16 cellular contexts compared by ENCODE assay signal in the genomic region with DNA sequence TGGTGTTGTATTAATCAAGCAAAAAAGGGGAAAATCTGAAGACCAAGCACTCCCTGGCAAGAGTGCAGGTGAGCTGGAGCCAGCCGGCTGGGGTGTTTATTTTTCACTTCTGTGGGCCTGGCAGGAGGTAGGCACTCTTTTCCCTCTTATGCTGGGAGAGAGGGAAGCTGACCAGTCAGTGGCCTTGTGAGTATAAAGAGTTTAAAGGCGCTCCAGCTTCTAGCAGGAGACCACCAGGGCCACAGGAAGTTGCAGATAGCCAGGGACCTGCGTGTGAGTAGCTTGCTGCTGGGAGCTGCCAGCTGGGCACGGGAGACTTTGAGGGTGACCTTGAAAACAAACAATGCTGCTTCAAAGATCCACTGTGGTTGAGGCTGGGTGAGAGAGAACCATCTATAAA.
DNase-seq lines count a peak whose midpoint lies in the region; ATAC-seq and TF ChIP-seq lines count a peak whose summit lies in the region.
"Had no signal": no experiment of that assay in that cellular context is flagged by ENCODE, and none has a peak within 500 bp of the region (broad histone marks: within the 10 kb centered on the region; RNA-seq: fewer than 3 reads in every experiment).

No MANE protein-coding gene starts in this region.

- H3K4me1 Mint-ChIP-seq in GM23338 (peaks cover 32% of the 10 kb centered on the region), neural progenitor cell (peaks cover 33% of the 10 kb centered on the region)
- H3K4me1 Mint-ChIP-seq in activated naive CD8-positive, alpha-beta T cell treated with anti-CD3 and anti-CD28 coated beads, Interleukin-2, amount 50 U/mL, for 24 hours = peaks cover 14% of the 10 kb centered on the region
- H3K4me1 Mint-ChIP-seq in CD4-positive, alpha-beta T cell (ENCODE audit: low read depth) = peaks cover 27% of the 10 kb centered on the region

- no peaks in the 10 kb centered on the region for H3K36me3 Mint-ChIP-seq in GM23338 (ENCODE audit: low read depth)
- H3K36me3 Mint-ChIP-seq in activated naive CD8-positive, alpha-beta T cell treated with anti-CD3 and anti-CD28 coated beads, Interleukin-2, amount 50 U/mL, for 24 hours (ENCODE audit: low read depth) = no peaks in the 10 kb centered on the region
- H3K36me3 Mint-ChIP-seq in neural progenitor cell = no peaks in the 10 kb centered on the region
- no peaks in the 10 kb centered on the region for H3K36me3 Mint-ChIP-seq in CD4-positive, alpha-beta T cell (ENCODE audit: low read depth)
- H3K36me3 Mint-ChIP-seq: activated naive CD8-positive, alpha-beta T cell treated with anti-CD3 and anti-CD28 coated beads, Interleukin-2, amount 10 ng/mL, durations not matched to agents 7 days and 5 days; natural killer cell had no signal

- H3K9me2 ChIP-seq in GM23338 (ENCODE audit: insufficient read depth) = peaks cover under 1% of the 10 kb centered on the region; the same call in 1 of the 2 replicates

- ATAC-seq in GM23338 (peak; percentile 23), HG02759 (IDR thresholded peaks at IDR 0.05; ENCODE audit: unreplicated experiment) (no peak)
- no peak for ATAC-seq in activated naive CD8-positive, alpha-beta T cell treated with anti-CD3 and anti-CD28 coated beads, Interleukin-2, amount 50 U/mL, for 24 hours
- ATAC-seq in CD4-positive, alpha-beta T cell (ENCODE audit: poor library complexity) = no peak
- ATAC-seq: natural killer cell had no signal

- H3K27me3 ChIP-seq in GM23338 (ENCODE audit: insufficient read depth) (no peaks in the 10 kb centered on the region), neural progenitor cell (no peaks in the 10 kb centered on the region)
- no peaks in the 10 kb centered on the region for H3K27me3 ChIP-seq in CD4-positive, alpha-beta T cell (ENCODE audit: control insufficient read depth, insufficient read depth, low read length)
- H3K27me3 ChIP-seq: BE2C had no signal

- intact Hi-C loops in CD4-positive, alpha-beta T cell (cut with DNase I, micrococcal nuclease) = no loop called here

- H3K79me2 ChIP-seq in GM23338 (replicated peaks; ENCODE audit: insufficient read depth) (no peaks in the 10 kb centered on the region), neural progenitor cell (ENCODE audit: low read depth) (no peaks in the 10 kb centered on the region)

- CTCF ChIA-PET in CD4-positive, alpha-beta T cell (lab: Charles Lee) = no interaction called here

- H3K27me3 Mint-ChIP-seq in GM23338 (ENCODE audit: insufficient read depth, low read depth, poor library complexity) = peaks cover 7% of the 10 kb centered on the region
- no peaks in the 10 kb centered on the region for H3K27me3 Mint-ChIP-seq in activated naive CD8-positive, alpha-beta T cell treated with anti-CD3 and anti-CD28 coated beads, Interleukin-2, amount 50 U/mL, for 24 hours
- H3K27me3 Mint-ChIP-seq in neural progenitor cell (ENCODE audit: insufficient read depth, low read depth) = peaks cover 4% of the 10 kb centered on the region
- no peaks in the 10 kb centered on the region for H3K27me3 Mint-ChIP-seq in CD4-positive, alpha-beta T cell
- H3K27me3 Mint-ChIP-seq: activated CD4-positive, alpha-beta T cell treated with anti-CD3 and anti-CD28 coated beads, Interleukin-2, amount 10 ng/mL, durations not matched to agents 24 days and 14 days; activated naive CD8-positive, alpha-beta T cell treated with anti-CD3 and anti-CD28 coated beads, Interleukin-2, amount 10 ng/mL, durations not matched to agents 7 days and 5 days had no signal

- H3K4me2 ChIP-seq in GM23338 (peak overlapping the region; percentile 54; the same call in 1 of the 2 replicates), neural progenitor cell (peak overlapping the region; percentile 56)

- DNase-seq in GM23338 (ENCODE audit: low spot score) (peak; percentile 27), NCI-H2029 treated with DMSO at 0.1 percent for 48 hours (lab: John Stamatoyannopoulos, UW) (peak; percentile 41), neural progenitor cell (ENCODE audit: low spot score) (no peak), iPS-NIHi7 (ENCODE audit: extremely low spot score) (no peak), SKM-1 treated with dmso at 0.1 percent for 144 hours (lab: John Stamatoyannopoulos, UW; ENCODE audit: unreplicated experiment) (no peak)
- DNase-seq in activated naive CD8-positive, alpha-beta T cell treated with anti-CD3 and anti-CD28 coated beads, Interleukin-2, amount 50 U/mL, for 24 hours = no peak
- no peak for DNase-seq in CD4-positive, alpha-beta T cell
- DNase-seq: activated CD4-positive, alpha-beta T cell treated with anti-CD3 and anti-CD28 coated beads, Interleukin-2, amount 10 ng/mL, durations not matched to agents 24 days and 14 days; activated naive CD8-positive, alpha-beta T cell treated with anti-CD3 and anti-CD28 coated beads, Interleukin-2, amount 10 ng/mL, durations not matched to agents 7 days and 5 days; BE2C; DND-41; Kasumi-1; natural killer cell; NCI-H187 treated with DMSO at 0.1 percent for 48 hours; SHP77 had no signal

- no peaks in the 10 kb centered on the region for H3K9me3 ChIP-seq in neural progenitor cell (ENCODE audit: low read depth)
- no peaks in the 10 kb centered on the region for H3K9me3 ChIP-seq in CD4-positive, alpha-beta T cell (ENCODE audit: control insufficient read depth, low read length)
- H3K9me3 ChIP-seq: BE2C had no signal

- no peaks in the 10 kb centered on the region for H3F3A ChIP-seq in GM23338 (replicated peaks; ENCODE audit: low read depth)
- peaks cover 8% of the 10 kb centered on the region for H3F3A ChIP-seq in neural progenitor cell (ENCODE audit: low read depth)

- H3K4me3 ChIP-seq in GM23338 (no peak overlapping the region), neural progenitor cell (peak overlapping the region; percentile 10)

- H3K4me3 Mint-ChIP-seq in GM23338 = no peak overlapping the region
- H3K4me3 Mint-ChIP-seq in activated naive CD8-positive, alpha-beta T cell treated with anti-CD3 and anti-CD28 coated beads, Interleukin-2, amount 50 U/mL, for 24 hours = no peak overlapping the region
- H3K4me3 Mint-ChIP-seq in neural progenitor cell = no peak overlapping the region
- no peak overlapping the region for H3K4me3 Mint-ChIP-seq in CD4-positive, alpha-beta T cell
- H3K4me3 Mint-ChIP-seq: activated CD4-positive, alpha-beta T cell treated with anti-CD3 and anti-CD28 coated beads, Interleukin-2, amount 10 ng/mL, durations not matched to agents 24 days and 14 days; activated naive CD8-positive, alpha-beta T cell treated with anti-CD3 and anti-CD28 coated beads, Interleukin-2, amount 10 ng/mL, durations not matched to agents 7 days and 5 days; natural killer cell had no signal

- POLR2A ChIA-PET in CD4-positive, alpha-beta T cell (lab: Charles Lee) = no interaction called here

- H3K27ac Mint-ChIP-seq in GM23338 = 0 out of 2 replicates have a peak overlapping the region, but pooled peaks have one; percentile 37
- H3K27ac Mint-ChIP-seq in activated naive CD8-positive, alpha-beta T cell treated with anti-CD3 and anti-CD28 coated beads, Interleukin-2, amount 50 U/mL, for 24 hours = peak overlapping the region; percentile 3
- no peak overlapping the region for H3K27ac Mint-ChIP-seq in neural progenitor cell
- H3K27ac Mint-ChIP-seq in CD4-positive, alpha-beta T cell = no peak overlapping the region
- H3K27ac Mint-ChIP-seq: activated CD4-positive, alpha-beta T cell treated with anti-CD3 and anti-CD28 coated beads, Interleukin-2, amount 10 ng/mL, durations not matched to agents 24 days and 14 days; activated naive CD8-positive, alpha-beta T cell treated with anti-CD3 and anti-CD28 coated beads, Interleukin-2, amount 10 ng/mL, durations not matched to agents 7 days and 5 days; natural killer cell had no signal

- no peaks in the 10 kb centered on the region for H3K9me3 Mint-ChIP-seq in GM23338
- no peaks in the 10 kb centered on the region for H3K9me3 Mint-ChIP-seq in activated naive CD8-positive, alpha-beta T cell treated with anti-CD3 and anti-CD28 coated beads, Interleukin-2, amount 50 U/mL, for 24 hours
- no peaks in the 10 kb centered on the region for H3K9me3 Mint-ChIP-seq in neural progenitor cell
- no peaks in the 10 kb centered on the region for H3K9me3 Mint-ChIP-seq in CD4-positive, alpha-beta T cell
- H3K9me3 Mint-ChIP-seq: activated CD4-positive, alpha-beta T cell treated with anti-CD3 and anti-CD28 coated beads, Interleukin-2, amount 10 ng/mL, durations not matched to agents 24 days and 14 days; activated naive CD8-positive, alpha-beta T cell treated with anti-CD3 and anti-CD28 coated beads, Interleukin-2, amount 10 ng/mL, durations not matched to agents 7 days and 5 days; natural killer cell had no signal

- H2AFZ ChIP-seq in GM23338 (no peak overlapping the region), neural progenitor cell (replicated peaks) (peak overlapping the region; percentile 63)

- H4K20me1 ChIP-seq in GM23338 (replicated peaks; ENCODE audit: insufficient read depth) (no peaks in the 10 kb centered on the region), neural progenitor cell (ENCODE audit: low read depth) (peaks cover 15% of the 10 kb centered on the region)

- H3K4me1 ChIP-seq in GM23338 (ENCODE audit: insufficient read depth) (peaks cover 7% of the 10 kb centered on the region; the same call in 1 of the 2 replicates), neural progenitor cell (peaks cover 26% of the 10 kb centered on the region)
- H3K4me1 ChIP-seq: BE2C had no signal

- TF ChIP-seq CTCF in GM23338 (conservative IDR thresholded peaks at IDR 0.05; ENCODE audit: low read depth in 2 of 2) (no peak), neural progenitor cell (IDR thresholded peaks at IDR 0.05) (no peak)
- no peak for TF ChIP-seq CTCF in CD4-positive, alpha-beta T cell (IDR thresholded peaks at IDR 0.05)

- H3K27ac ChIP-seq in GM23338 (ENCODE audit: low read depth) (no peak overlapping the region), neural progenitor cell (peak overlapping the region; percentile 63)
- no peak overlapping the region for H3K27ac ChIP-seq in CD4-positive, alpha-beta T cell (ENCODE audit: low read depth, low read length)

- H3K36me3 ChIP-seq in GM23338 (ENCODE audit: insufficient read depth) (no peaks in the 10 kb centered on the region), neural progenitor cell (no peaks in the 10 kb centered on the region)
- H3K36me3 ChIP-seq: BE2C had no signal

- H3K9ac ChIP-seq in neural progenitor cell = no peak overlapping the region

TF ChIP-seq in GM23338, 12 proteins besides CTCF, POLR2A, EP300 and RAD21 (continues in another document):
- TF ChIP-seq EZH2phosphoT487 (IDR thresholded peaks at IDR 0.05; ENCODE audit: unreplicated experiment) (no peak), NANOG (IDR thresholded peaks at IDR 0.05; ENCODE audit: borderline replicate concordance) (no peak), ZNF331 (CRISPR knock-in tag; IDR thresholded peaks at IDR 0.05; ENCODE audit: low read depth) (no peak), JUNB (IDR thresholded peaks at IDR 0.05; ENCODE audit: unreplicated experiment) (no peak), CREB1 (CRISPR knock-in tag; IDR thresholded peaks at IDR 0.05; ENCODE audit: low read depth) (no peak), ZNF114 (CRISPR knock-in tag; IDR thresholded peaks at IDR 0.05) (no peak)

Comparison
In these comparisons a context has a peak if more than half of its experiments do, and no peak if none do; other contexts are left out.
1. DNase-seq: peak in GM23338 (single experiment) and NCI-H2029 treated with DMSO at 0.1 percent for 48 hours (single experiment); none in activated naive CD8-positive, alpha-beta T cell treated with anti-CD3 and anti-CD28 coated beads, Interleukin-2, amount 50 U/mL, for 24 hours (single experiment), neural progenitor cell (single experiment), CD4-positive, alpha-beta T cell (0 of 10), iPS-NIHi7 (single experiment) and SKM-1 treated with dmso at 0.1 percent for 144 hours (single experiment).
2. H3K27ac Mint-ChIP-seq: peak in GM23338 (single experiment) and activated naive CD8-positive, alpha-beta T cell treated with anti-CD3 and anti-CD28 coated beads, Interleukin-2, amount 50 U/mL, for 24 hours (single experiment); none in neural progenitor cell (single experiment) and CD4-positive, alpha-beta T cell (single experiment).